In genomic region chr18:1999387-1999786, GRCh38 we compare ENCODE assay signal across 24 cellular contexts.
A peak's percentile ranks its signal among the peaks of the same experiment; 100 is the strongest.
DNase-seq lines count a peak whose midpoint lies in the region; ATAC-seq, FAIRE-seq and TF ChIP-seq lines count a peak whose summit lies in the region.
"Had no signal": no experiment of that assay in that cellular context is flagged by ENCODE, and none has a peak within 500 bp of the region (broad histone marks: within the 10 kb centered on the region; RNA-seq: fewer than 3 reads in every experiment).

No MANE protein-coding gene starts in this region.

- no peak for TF ChIP-seq RAD21 in H1 (IDR thresholded peaks at IDR 0.05 in 1 of 2, conservative IDR thresholded peaks at IDR 0.05 in 1 of 2; ENCODE audit: low read depth in 2 of 2, low read length in 2 of 2)

- H3K79me2 ChIP-seq in GM23338 (replicated peaks; ENCODE audit: insufficient read depth), result no peaks in the 10 kb centered on the region
- H3K79me2 ChIP-seq in H1 (ENCODE audit: control insufficient read depth in 1 of 2, insufficient read depth in 2 of 2, low read length in 2 of 2), result no peaks in the 10 kb centered on the region
- H3K79me2 ChIP-seq in mesendoderm (ENCODE audit: control insufficient read depth, insufficient read depth, low read length), result no peaks in the 10 kb centered on the region
- no peaks in the 10 kb centered on the region for H3K79me2 ChIP-seq in smooth muscle cell (ENCODE audit: low read depth)
- no peaks in the 10 kb centered on the region for H3K79me2 ChIP-seq in OCI-LY7 (ENCODE audit: insufficient read depth, low read depth, low read length)

- H3K18ac ChIP-seq in H1 (ENCODE audit: extremely low read depth, low read length) (no peak overlapping the region; the same call in 1 of the 2 replicates), mesendoderm (ENCODE audit: low read length) (no peak overlapping the region)

- H3K23me2 ChIP-seq in H1 (ENCODE audit: low read depth, low read length), result no peaks in the 10 kb centered on the region; the same call in 1 of the 2 replicates

- H4K8ac ChIP-seq in H1 (ENCODE audit: extremely low read depth, insufficient read depth, low read length) (no peak overlapping the region), mesendoderm (ENCODE audit: low read depth, low read length) (no peak overlapping the region)

- WGBS in H1 (ENCODE audit: extremely low coverage in 1 of 2, insufficient coverage in 1 of 2, insufficient read length in 1 of 2, insufficient replicate concordance in 2 of 2, low coverage in 1 of 2, low lambda C conversion rate in 2 of 2, missing lambda C conversion rate in 1 of 2), 2 experiments, result 93% methylated on average over 3 of the region's 3 CpGs; no CpG with 5 or more reads in 1 of the 2 experiments
- no CpG with 5 or more reads among the region's 3 CpGs for WGBS in mesendoderm (ENCODE audit: extremely low coverage, insufficient coverage, low lambda C conversion rate)
- 75% methylated on average over 3 of the region's 3 CpGs for WGBS in smooth muscle cell (ENCODE audit: low lambda C conversion rate)

- H3K27ac ChIP-seq in GM23338 (ENCODE audit: low read depth) (no peak overlapping the region; the same call in 1 of the 2 replicates), H1 (ENCODE audit: low read depth, low read length) (no peak overlapping the region), mesendoderm (ENCODE audit: low read depth, low read length) (no peak overlapping the region), smooth muscle cell (ENCODE audit: low read depth) (no peak overlapping the region), A673 (ENCODE audit: low read depth, low read length, poor library complexity, severe bottlenecking) (no peak overlapping the region), OCI-LY7 (ENCODE audit: low read depth, low read length, poor library complexity, severe bottlenecking) (no peak overlapping the region)
- H3K27ac ChIP-seq: HL-60 had no signal

- H3K4me1 ChIP-seq in GM23338 (ENCODE audit: insufficient read depth), result peaks cover 5% of the 10 kb centered on the region; the same call in 1 of the 2 replicates
- peaks cover 3 to 14% (median 6%) of the 10 kb centered on the region in 4 experiments; a peak in 4 of 7 replicates for H3K4me1 ChIP-seq in H1 (replicated peaks in 1 of 4; ENCODE audit: control insufficient read depth in 3 of 4, insufficient read depth in 4 of 4, low read length in 3 of 4)
- H3K4me1 ChIP-seq in mesendoderm (ENCODE audit: control insufficient read depth, low read depth, low read length), result peaks cover 4% of the 10 kb centered on the region
- H3K4me1 ChIP-seq in smooth muscle cell (ENCODE audit: low read depth), result peaks cover 15% of the 10 kb centered on the region
- H3K4me1 ChIP-seq in A673 (ENCODE audit: insufficient read depth, low read length, poor library complexity, severe bottlenecking), result no peaks in the 10 kb centered on the region
- H3K4me1 ChIP-seq in OCI-LY7 (ENCODE audit: insufficient read depth, low read length, poor library complexity, severe bottlenecking), result no peaks in the 10 kb centered on the region

- H2BK120ac ChIP-seq in H1 (replicated peaks; ENCODE audit: low read depth, low read length) (no peak overlapping the region), mesendoderm (ENCODE audit: low read depth, low read length) (peak overlapping the region; percentile 85)

- no peak overlapping the region for H3K4ac ChIP-seq in H1 (replicated peaks; ENCODE audit: insufficient read length, low read depth, low read length)
- no peak overlapping the region for H3K4ac ChIP-seq in mesendoderm (ENCODE audit: low read depth, low read length)

- H2AFZ ChIP-seq in GM23338, result peak overlapping the region; percentile 34; the same call in 1 of the 2 replicates
- H2AFZ ChIP-seq in H1 (ENCODE audit: low read length), result no peak overlapping the region
- H2AFZ ChIP-seq in smooth muscle cell (ENCODE audit: low read depth), result no peak overlapping the region
- H2AFZ ChIP-seq in OCI-LY7 (ENCODE audit: low read length), result no peak overlapping the region

- H4K20me1 ChIP-seq in GM23338 (replicated peaks; ENCODE audit: insufficient read depth) (no peaks in the 10 kb centered on the region), H1 (replicated peaks in 1 of 2; ENCODE audit: control insufficient read depth in 1 of 2, insufficient read depth in 2 of 2, low read length in 2 of 2) (no peaks in the 10 kb centered on the region), smooth muscle cell (ENCODE audit: low read depth) (no peaks in the 10 kb centered on the region), OCI-LY7 (ENCODE audit: insufficient read depth, low read length) (no peaks in the 10 kb centered on the region)

- no peak overlapping the region for H2BK15ac ChIP-seq in H1 (ENCODE audit: low read length)
- H2BK15ac ChIP-seq in mesendoderm (replicated peaks; ENCODE audit: low read depth), result no peak overlapping the region

- no peak for ATAC-seq in GM23338
- ATAC-seq in activated naive CD4-positive, alpha-beta T cell treated with anti-CD3 and anti-CD28 coated beads, Interleukin-2, amount 50 U/mL, for 72 hours, result no peak
- ATAC-seq: K562 had no signal

- H3K27ac Mint-ChIP-seq in GM23338, result no peak overlapping the region
- no peak overlapping the region for H3K27ac Mint-ChIP-seq in activated T-cell treated with anti-CD3 and anti-CD28 coated beads, Interleukin-2, amount 50 U/mL, for 24 hours
- H3K27ac Mint-ChIP-seq in activated naive CD4-positive, alpha-beta T cell treated with anti-CD3 and anti-CD28 coated beads, Interleukin-2, amount 50 U/mL, for 72 hours, result no peak overlapping the region
- H3K27ac Mint-ChIP-seq: CD14-positive monocyte; CD4-positive, alpha-beta memory T cell had no signal

- intact Hi-C loops in A673 (cut with micrococcal nuclease; ENCODE audit: unreplicated experiment) (no loop called here), OCI-LY7 (cut with micrococcal nuclease; ENCODE audit: unreplicated experiment) (no loop called here)

- H4K5ac ChIP-seq in H1 (ENCODE audit: insufficient read length, low read depth, low read length), result no peak overlapping the region
- no peak overlapping the region for H4K5ac ChIP-seq in mesendoderm (ENCODE audit: low read length)

- no peak overlapping the region for H4K91ac ChIP-seq in H1 (replicated peaks; ENCODE audit: insufficient read length, low read length)

- H3K36me3 ChIP-seq in GM23338 (ENCODE audit: insufficient read depth) (no peaks in the 10 kb centered on the region), H1 (ENCODE audit: control insufficient read depth in 2 of 4, insufficient read depth in 4 of 4, low read length in 3 of 4) (no peaks in the 10 kb centered on the region), mesendoderm (ENCODE audit: control insufficient read depth, insufficient read depth, low read length) (no peaks in the 10 kb centered on the region), smooth muscle cell (ENCODE audit: low read depth) (no peaks in the 10 kb centered on the region), A673 (ENCODE audit: insufficient read depth, low read length, poor library complexity, severe bottlenecking) (no peaks in the 10 kb centered on the region), OCI-LY7 (ENCODE audit: insufficient read depth, low read length) (no peaks in the 10 kb centered on the region)

- TF ChIP-seq CTCF in GM23338 (conservative IDR thresholded peaks at IDR 0.05; ENCODE audit: low read depth in 2 of 2), result no peak
- no peak for TF ChIP-seq CTCF in H1 (IDR thresholded peaks at IDR 0.05; ENCODE audit: control extremely low read depth in 1 of 3, insufficient read depth in 1 of 3, low read depth in 1 of 3, low read length in 3 of 3)
- TF ChIP-seq CTCF in smooth muscle cell (IDR thresholded peaks at IDR 0.05; ENCODE audit: borderline replicate concordance, insufficient read depth, poor library complexity, severe bottlenecking), result no peak
- no peak for TF ChIP-seq CTCF in A673 (conservative IDR thresholded peaks at IDR 0.05; ENCODE audit: low read depth, low read length)
- no peak for TF ChIP-seq CTCF in OCI-LY7 (conservative IDR thresholded peaks at IDR 0.05; ENCODE audit: low read length)

- peaks cover 9% of the 10 kb centered on the region for H3K4me1 Mint-ChIP-seq in GM23338
- H3K4me1 Mint-ChIP-seq in activated T-cell treated with anti-CD3 and anti-CD28 coated beads, Interleukin-2, amount 50 U/mL, for 24 hours (ENCODE audit: low read depth), result no peaks in the 10 kb centered on the region
- H3K4me1 Mint-ChIP-seq: CD4-positive, alpha-beta memory T cell had no signal

- H3K4me3 Mint-ChIP-seq in GM23338, result no peak overlapping the region
- H3K4me3 Mint-ChIP-seq in activated T-cell treated with anti-CD3 and anti-CD28 coated beads, Interleukin-2, amount 50 U/mL, for 24 hours, result no peak overlapping the region
- H3K4me3 Mint-ChIP-seq: CD14-positive monocyte; CD4-positive, alpha-beta memory T cell; H9 had no signal

- no peaks in the 10 kb centered on the region for H3K79me1 ChIP-seq in H1 (ENCODE audit: low read depth, low read length)
- H3K79me1 ChIP-seq in mesendoderm (ENCODE audit: low read length), result no peaks in the 10 kb centered on the region

- no peaks in the 10 kb centered on the region for H3F3A ChIP-seq in GM23338 (replicated peaks; ENCODE audit: low read depth)
- H3F3A ChIP-seq in smooth muscle cell (ENCODE audit: low read depth), result no peaks in the 10 kb centered on the region

- no peak overlapping the region for H3K4me3 ChIP-seq in GM23338
- no peak overlapping the region for H3K4me3 ChIP-seq in H1 (ENCODE audit: extremely low read depth in 1 of 4, insufficient read depth in 2 of 4, low read depth in 3 of 4, low read length in 4 of 4)
- H3K4me3 ChIP-seq in mesendoderm (ENCODE audit: low read length), result no peak overlapping the region
- H3K4me3 ChIP-seq in smooth muscle cell, result no peak overlapping the region
- H3K4me3 ChIP-seq in A673 (ENCODE audit: low read depth, low read length, poor library complexity, severe bottlenecking), result no peak overlapping the region
- no peak overlapping the region for H3K4me3 ChIP-seq in OCI-LY7 (ENCODE audit: low read depth, low read length, poor library complexity, severe bottlenecking)
- H3K4me3 ChIP-seq: K562 had no signal

- no peak for TF ChIP-seq EP300 in H1 (IDR thresholded peaks at IDR 0.05; ENCODE audit: borderline replicate concordance in 1 of 2, low read depth in 2 of 2, low read length in 2 of 2)

- H3K23ac ChIP-seq in H1 (ENCODE audit: insufficient read length), result no peak overlapping the region
- no peak overlapping the region for H3K23ac ChIP-seq in mesendoderm (ENCODE audit: low read length)

- no peak overlapping the region for H3K4me2 ChIP-seq in GM23338
- H3K4me2 ChIP-seq in H1 (ENCODE audit: insufficient read depth in 1 of 2, low read depth in 2 of 2, low read length in 2 of 2), result no peak overlapping the region
- no peak overlapping the region for H3K4me2 ChIP-seq in mesendoderm (ENCODE audit: low read length)
- H3K4me2 ChIP-seq in smooth muscle cell, result peak overlapping the region; percentile 8
- no peak overlapping the region for H3K4me2 ChIP-seq in OCI-LY7 (ENCODE audit: low read length)

- peaks cover 3% of the 10 kb centered on the region; the same call in 2 of the 3 replicates for H3K36me3 Mint-ChIP-seq in GM23338 (ENCODE audit: low read depth)
- no peaks in the 10 kb centered on the region for H3K36me3 Mint-ChIP-seq in activated T-cell treated with anti-CD3 and anti-CD28 coated beads, Interleukin-2, amount 50 U/mL, for 24 hours (ENCODE audit: low read depth)
- no peaks in the 10 kb centered on the region for H3K36me3 Mint-ChIP-seq in activated naive CD4-positive, alpha-beta T cell treated with anti-CD3 and anti-CD28 coated beads, Interleukin-2, amount 50 U/mL, for 72 hours
- H3K36me3 Mint-ChIP-seq: CD14-positive monocyte; CD4-positive, alpha-beta memory T cell had no signal

- H3K56ac ChIP-seq in H1 (replicated peaks; ENCODE audit: insufficient read length, low read depth, low read length), result no peak overlapping the region
- no peak overlapping the region for H3K56ac ChIP-seq in mesendoderm (ENCODE audit: low read length)

- CTCF ChIA-PET in H1 (lab: Charles Lee; ENCODE audit: partially characterized antibody), result interaction anchor here (0.6 to 0.9 kb wide), 2 partner anchors 85 to 116 kb away, joined by 3 read pairs; no protein-coding TSS in a partner anchor
- CTCF ChIA-PET in A673 (lab: Charles Lee), result no interaction called here
- CTCF ChIA-PET in OCI-LY7 (lab: Charles Lee; ENCODE audit: unreplicated experiment), result no interaction called here

- H3K9ac ChIP-seq in H1 (replicated peaks in 1 of 4; ENCODE audit: extremely low read depth in 1 of 4, low read depth in 3 of 4, low read length in 3 of 4) (no peak overlapping the region; a peak in 1 of 7 replicates), mesendoderm (ENCODE audit: low read length) (no peak overlapping the region), smooth muscle cell (ENCODE audit: low read depth) (no peak overlapping the region)

- no peak overlapping the region for H2AK5ac ChIP-seq in H1 (ENCODE audit: low read depth, low read length)
- H2AK5ac ChIP-seq in mesendoderm (ENCODE audit: low read length), result no peak overlapping the region

- TF ChIP-seq POLR2A in H1 (IDR thresholded peaks at IDR 0.05; ENCODE audit: control extremely low read depth in 1 of 2, low read depth in 2 of 2, low read length in 2 of 2), result no peak

- H3K9me2 ChIP-seq in GM23338 (ENCODE audit: insufficient read depth) (peaks cover 8% of the 10 kb centered on the region), OCI-LY7 (ENCODE audit: insufficient read depth, low read length) (no peaks in the 10 kb centered on the region)

- H3K9me3 Mint-ChIP-seq in GM23338, result peaks cover 10% of the 10 kb centered on the region; the same call in 2 of the 3 replicates
- H3K9me3 Mint-ChIP-seq in activated T-cell treated with anti-CD3 and anti-CD28 coated beads, Interleukin-2, amount 50 U/mL, for 24 hours, result no peaks in the 10 kb centered on the region
- H3K9me3 Mint-ChIP-seq in activated naive CD4-positive, alpha-beta T cell treated with anti-CD3 and anti-CD28 coated beads, Interleukin-2, amount 50 U/mL, for 72 hours, result no peaks in the 10 kb centered on the region

- no peak overlapping the region; the same call in 1 of the 2 replicates for H2BK12ac ChIP-seq in H1 (ENCODE audit: low read depth, low read length)

- BruUV-seq in A673 (replicated peaks; lab: Mats Ljungman, UMichigan) (no TSS peak), OCI-LY7 (replicated peaks; lab: Mats Ljungman, UMichigan) (no TSS peak)

- H3K9me3 ChIP-seq in H1 (ENCODE audit: insufficient read depth in 2 of 2, low read depth in 1 of 2, low read length in 1 of 2), result no peaks in the 10 kb centered on the region
- no peaks in the 10 kb centered on the region for H3K9me3 ChIP-seq in smooth muscle cell (replicated peaks; ENCODE audit: low read depth)
- no peaks in the 10 kb centered on the region for H3K9me3 ChIP-seq in A673 (ENCODE audit: low read depth, low read length, poor library complexity, severe bottlenecking)
- H3K9me3 ChIP-seq in OCI-LY7 (ENCODE audit: low read length), result no peaks in the 10 kb centered on the region

- H3K27me3 ChIP-seq in GM23338 (ENCODE audit: insufficient read depth) (no peaks in the 10 kb centered on the region), H1 (replicated peaks in 1 of 4; ENCODE audit: control insufficient read depth in 3 of 4, extremely low read depth in 1 of 4, insufficient read depth in 3 of 4, low read length in 3 of 4) (no peaks in the 10 kb centered on the region), mesendoderm (ENCODE audit: insufficient read depth, low read length, poor library complexity) (no peaks in the 10 kb centered on the region), smooth muscle cell (ENCODE audit: low read depth) (no peaks in the 10 kb centered on the region), A673 (replicated peaks; ENCODE audit: insufficient read depth, low read depth, low read length, poor library complexity) (peaks cover 18% of the 10 kb centered on the region)

- no peak overlapping the region for H3K14ac ChIP-seq in H1 (ENCODE audit: insufficient read length)

- H3K27me3 Mint-ChIP-seq in GM23338 (ENCODE audit: insufficient read depth, low read depth, poor library complexity), result peaks cover 3% of the 10 kb centered on the region
- no peaks in the 10 kb centered on the region for H3K27me3 Mint-ChIP-seq in activated T-cell treated with anti-CD3 and anti-CD28 coated beads, Interleukin-2, amount 50 U/mL, for 24 hours
- H3K27me3 Mint-ChIP-seq: CD4-positive, alpha-beta memory T cell had no signal

- H2BK20ac ChIP-seq in H1 (ENCODE audit: low read length), result 0 out of 2 replicates have a peak overlapping the region, but pooled peaks have one; percentile 97

- no peak for FAIRE-seq in H1 (lab: Jason Lieb, UNC)
- FAIRE-seq: A204.1, G401.6, GM12891, GM19239, K562 had no signal

- H2BK5ac ChIP-seq in H1 (ENCODE audit: low read depth, low read length) (no peak overlapping the region), mesendoderm (ENCODE audit: low read length) (no peak overlapping the region)

- DNase-seq in GM23338 (ENCODE audit: low spot score), result no peak
- no peak for DNase-seq in H1 (ENCODE audit: low read depth in 1 of 2, low spot score in 2 of 2)
- peak; percentile 6 for DNase-seq in mesendoderm
- no peak for DNase-seq in smooth muscle cell (lab: John Stamatoyannopoulos, UW; ENCODE audit: unreplicated experiment)
- no peak for DNase-seq in A673 (ENCODE audit: low spot score)
- DNase-seq in activated T-cell treated with anti-CD3 and anti-CD28 coated beads, Interleukin-2, amount 50 U/mL, for 24 hours, result no peak
- DNase-seq in OCI-LY7 (ENCODE audit: low spot score), result no peak
- no peak for DNase-seq in activated naive CD4-positive, alpha-beta T cell treated with anti-CD3 and anti-CD28 coated beads, Interleukin-2, amount 50 U/mL, for 72 hours (ENCODE audit: low spot score in 2 of 2)
- DNase-seq: AML-193; CD4-positive, alpha-beta memory T cell; DMS 273 treated with DMSO at 0.1 percent for 48 hours; DMS53; DND-41; EL; GOT3; H9; IMR-90 had no signal

- POLR2A ChIA-PET in H1 (lab: Charles Lee; ENCODE audit: partially characterized antibody) (no interaction called here), A673 (lab: Charles Lee; ENCODE audit: low non-redundant PET) (no interaction called here), OCI-LY7 (lab: Charles Lee) (no interaction called here)
